9 cellular contexts compared by ENCODE assay signal in genomic region chr1:118184737-118185082, GRCh38. TPM values are rescaled to one million over a fixed set of nuclear protein-coding genes. Genes with fewer than 3 reads are reported as not detected.
DNase-seq lines count a peak whose midpoint lies in the region; ATAC-seq and TF ChIP-seq lines count a peak whose summit lies in the region.
"Had no signal": no experiment of that assay in that cellular context is flagged by ENCODE, and none has a peak within 500 bp of the region (broad histone marks: within the 10 kb centered on the region; RNA-seq: fewer than 3 reads in every experiment).

No MANE protein-coding gene starts in this region.

- H3K36me3 Mint-ChIP-seq in endothelial cell (ENCODE audit: low read depth, unreplicated experiment), result no peaks in the 10 kb centered on the region
- H3K36me3 Mint-ChIP-seq: CD8-positive, alpha-beta memory T cell had no signal

- H3K4me1 Mint-ChIP-seq in endothelial cell (ENCODE audit: unreplicated experiment), result peaks cover 11% of the 10 kb centered on the region

- peak overlapping the region; percentile 36; the same call in 1 of the 2 replicates for H3K4me2 ChIP-seq in KMS-11

- peak overlapping the region; percentile 38; the same call in 1 of the 2 replicates for H2AFZ ChIP-seq in KMS-11 (ENCODE audit: low read depth)

- no peaks in the 10 kb centered on the region for H3K9me3 Mint-ChIP-seq in endothelial cell (ENCODE audit: unreplicated experiment)

- H3K36me3 ChIP-seq in KMS-11 (ENCODE audit: insufficient read depth) (no peaks in the 10 kb centered on the region), muscle layer of colon (ENCODE audit: insufficient read depth, low read length) (no peaks in the 10 kb centered on the region)

- H3K27ac Mint-ChIP-seq in endothelial cell (ENCODE audit: unreplicated experiment), result peak overlapping the region; percentile 89
- H3K27ac Mint-ChIP-seq: CD8-positive, alpha-beta memory T cell had no signal

- TF ChIP-seq CTCF in KMS-11 (conservative IDR thresholded peaks at IDR 0.05; ENCODE audit: low read depth, low read length) (no peak), endothelial cell (IDR thresholded peaks at IDR 0.05; ENCODE audit: unreplicated experiment) (no peak)

- no peaks in the 10 kb centered on the region for H3K27me3 Mint-ChIP-seq in endothelial cell (ENCODE audit: unreplicated experiment)

- ATAC-seq in HG03565 (IDR thresholded peaks at IDR 0.05; ENCODE audit: unreplicated experiment), result no peak

- no peaks in the 10 kb centered on the region for H4K20me1 ChIP-seq in KMS-11 (ENCODE audit: insufficient read depth)

- H3K27ac ChIP-seq in KMS-11, result no peak overlapping the region
- H3K27ac ChIP-seq in muscle layer of colon (ENCODE audit: low read depth, low read length), result no peak overlapping the region

- no peaks in the 10 kb centered on the region for H3K79me2 ChIP-seq in KMS-11 (ENCODE audit: insufficient read depth, low read depth)

- no peaks in the 10 kb centered on the region for H3K9me3 ChIP-seq in muscle layer of colon (ENCODE audit: low read length)

- H3K27me3 ChIP-seq in KMS-11 (ENCODE audit: insufficient read depth, low read depth) (no peaks in the 10 kb centered on the region), muscle layer of colon (ENCODE audit: control insufficient read depth in 1 of 2, insufficient read depth in 2 of 2, low read length in 2 of 2) (no peaks in the 10 kb centered on the region)

- DNase-seq in A172 (ENCODE audit: low spot score) (peak; percentile 2), endothelial cell (ENCODE audit: low spot score) (no peak), SW 1271 (lab: John Stamatoyannopoulos, UW) (no peak), NCI-H187 treated with DMSO at 0.1 percent for 48 hours (lab: John Stamatoyannopoulos, UW) (no peak)
- DNase-seq in effector CD8-positive, alpha-beta T cell (lab: John Stamatoyannopoulos, UW), result no peak
- DNase-seq: CD8-positive, alpha-beta memory T cell had no signal

- H3K9ac ChIP-seq in KMS-11, result no peak overlapping the region
- H3K9ac ChIP-seq in muscle layer of colon (ENCODE audit: low read length), result no peak overlapping the region

- H3K4me1 ChIP-seq in KMS-11 (ENCODE audit: low read depth, poor library complexity, severe bottlenecking), result no peaks in the 10 kb centered on the region
- no peaks in the 10 kb centered on the region for H3K4me1 ChIP-seq in muscle layer of colon (ENCODE audit: insufficient read depth, low read length)

- H3K4me3 Mint-ChIP-seq in endothelial cell (ENCODE audit: unreplicated experiment), result peak overlapping the region; percentile 89

- no peak overlapping the region for H3K4me3 ChIP-seq in KMS-11 (IDR thresholded peaks at IDR 0.05; ENCODE audit: insufficient read depth, low read depth, low read length)
- H3K4me3 ChIP-seq in muscle layer of colon (ENCODE audit: low read depth in 1 of 2, low read length in 2 of 2), result peak overlapping the region; percentile 31 to 53

RNA-seq across cellular contexts. Expression of gene SPAG17, which starts 0.3 kb away (rescaled TPM):
- total RNA-seq in A172 (2014; rRNA removed; shearing (Covaris generic)), result 0.05 and 0.12 TPM in 2 replicates
- 9.5 TPM for total RNA-seq in endothelial cell (ENCODE audit: unreplicated experiment)
- total RNA-seq: CD8-positive, alpha-beta memory T cell had no signal
